Comparison of ENCODE assay signal across 27 cellular contexts in the genomic region with DNA sequence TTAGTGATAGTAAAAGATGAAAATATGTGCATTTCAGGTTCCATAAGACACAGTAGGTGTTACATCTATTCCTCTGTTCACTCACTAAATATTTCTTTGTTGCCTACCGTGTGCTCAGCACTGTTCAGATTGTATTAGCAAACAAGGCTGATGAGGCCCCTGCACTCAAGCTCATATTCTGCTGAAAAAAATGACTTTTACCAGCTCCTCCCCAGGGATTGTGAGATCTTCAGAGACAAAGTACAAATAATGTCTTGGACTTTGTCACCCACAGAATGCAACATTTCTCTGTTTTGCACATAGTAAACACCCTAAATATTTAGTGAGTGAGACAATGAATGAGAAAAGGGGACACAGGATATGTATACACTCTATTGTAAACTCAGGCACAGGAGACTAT. TPM values are rescaled to one million over a fixed set of nuclear protein-coding genes. Genes with fewer than 3 reads are reported as not detected.
"Had no signal": no experiment of that assay in that cellular context is flagged by ENCODE, and none has a peak within 500 bp of the region (broad histone marks: within the 10 kb centered on the region; RNA-seq: fewer than 3 reads in every experiment).

No MANE protein-coding gene starts in this region.

- DNase-seq: islet precursor cell; left ventricle myocardium inferior; midbrain; mucosa of descending colon; naive thymus-derived CD4-positive, alpha-beta T cell; ovary; right lobe of liver; stimulated activated CD4-positive, alpha-beta T cell treated with anti-CD3 and anti-CD28 coated beads, Interleukin-1b, Interleukin-23, amount 100 ng/mL, for 48 hours; stimulated activated CD4-positive, alpha-beta T cell treated with anti-CD3 and anti-CD28 coated beads, Interleukin-2, amount 100 ng/mL, for 48 hours; stimulated activated CD4-positive, alpha-beta T cell treated with anti-CD3 and anti-CD28 coated beads, Interleukin-4, amount 100 ng/mL, for 4 hours; stimulated activated CD8-positive, alpha-beta memory T cell treated with anti-CD3 and anti-CD28 coated beads, Interleukin-4, amount 100 ng/mL, for 48 hours; stimulated activated naive CD4-positive, alpha-beta T cell treated with Interleukin-2 at 50 U/mL for 16 hours; stomach; testis; thyroid gland; transverse colon; upper lobe of left lung had no signal

- H3K9me3 ChIP-seq: left ventricle myocardium inferior, mucosa of descending colon, ovary, right atrium auricular region, right lobe of liver, stomach, testis, thyroid gland, transverse colon, upper lobe of left lung, vagina had no signal

- H3K4me3 ChIP-seq: left ventricle myocardium inferior, lung, mucosa of descending colon, ovary, right atrium auricular region, right lobe of liver, smooth muscle cell, stomach, testis, thyroid gland, transverse colon, upper lobe of left lung, vagina had no signal

- H3K36me3 ChIP-seq: left ventricle myocardium inferior, ovary, right atrium auricular region, right lobe of liver, stomach, thyroid gland, transverse colon, upper lobe of left lung, vagina had no signal

- H3K27me3 Mint-ChIP-seq: natural killer cell treated with Interleukin-12 subunit alpha and Interleukin-12 subunit beta and Interleukin-15 and Interleukin-18, amount 100 ng/mL, for 72 hours; progenitor cell of endocrine pancreas had no signal

- ATAC-seq: mucosa of descending colon; naive thymus-derived CD4-positive, alpha-beta T cell; natural killer cell treated with Interleukin-12 subunit alpha and Interleukin-12 subunit beta and Interleukin-15 and Interleukin-18, amount 100 ng/mL, for 72 hours; right lobe of liver; stimulated activated memory B cell treated with anti-CD40 and anti-IgM and Interleukin-4, amounts not matched to agents 10 μg/mL and 1 μg/mL and 100 μg/mL, for 72 hours had no signal

- H3K36me3 Mint-ChIP-seq: naive thymus-derived CD4-positive, alpha-beta T cell; natural killer cell treated with Interleukin-12 subunit alpha and Interleukin-12 subunit beta and Interleukin-15 and Interleukin-18, amount 100 ng/mL, for 72 hours; stimulated activated memory B cell treated with anti-CD40 and anti-IgM and Interleukin-4, amounts not matched to agents 10 μg/mL and 1 μg/mL and 100 μg/mL, for 72 hours had no signal

- H3K9me3 Mint-ChIP-seq: natural killer cell treated with Interleukin-12 subunit alpha and Interleukin-12 subunit beta and Interleukin-15 and Interleukin-18, amount 100 ng/mL, for 72 hours; stimulated activated memory B cell treated with anti-CD40 and anti-IgM and Interleukin-4, amounts not matched to agents 10 μg/mL and 1 μg/mL and 100 μg/mL, for 72 hours had no signal

- H3K4me3 Mint-ChIP-seq: naive thymus-derived CD4-positive, alpha-beta T cell; natural killer cell treated with Interleukin-12 subunit alpha and Interleukin-12 subunit beta and Interleukin-15 and Interleukin-18, amount 100 ng/mL, for 72 hours; stimulated activated memory B cell treated with anti-CD40 and anti-IgM and Interleukin-4, amounts not matched to agents 10 μg/mL and 1 μg/mL and 100 μg/mL, for 72 hours had no signal

- H3K27me3 ChIP-seq: ovary, right atrium auricular region, right lobe of liver, stomach, testis, thyroid gland, transverse colon, upper lobe of left lung, vagina had no signal

- H3K27ac ChIP-seq: left ventricle myocardium inferior, ovary, right atrium auricular region, right lobe of liver, stomach, testis, thyroid gland, transverse colon, upper lobe of left lung, vagina had no signal

- H3K4me1 Mint-ChIP-seq: naive thymus-derived CD4-positive, alpha-beta T cell; stimulated activated memory B cell treated with anti-CD40 and anti-IgM and Interleukin-4, amounts not matched to agents 10 μg/mL and 1 μg/mL and 100 μg/mL, for 72 hours had no signal

- H3K4me1 ChIP-seq: left ventricle myocardium inferior, right atrium auricular region, right lobe of liver, stomach, testis, thyroid gland, transverse colon, upper lobe of left lung, vagina had no signal

- H3K27ac Mint-ChIP-seq: naive thymus-derived CD4-positive, alpha-beta T cell; natural killer cell treated with Interleukin-12 subunit alpha and Interleukin-12 subunit beta and Interleukin-15 and Interleukin-18, amount 100 ng/mL, for 72 hours; progenitor cell of endocrine pancreas; stimulated activated memory B cell treated with anti-CD40 and anti-IgM and Interleukin-4, amounts not matched to agents 10 μg/mL and 1 μg/mL and 100 μg/mL, for 72 hours had no signal

RNA-seq across cellular contexts. Expression of a gene that starts 21.9 kb away (rescaled TPM):
- total RNA-seq: naive thymus-derived CD4-positive, alpha-beta T cell; natural killer cell treated with Interleukin-12 subunit alpha and Interleukin-12 subunit beta and Interleukin-15 and Interleukin-18, amount 100 ng/mL, for 72 hours; pulmonary artery endothelial cell; renal cortical epithelial cell had no signal
- polyA plus RNA-seq: naive thymus-derived CD4-positive, alpha-beta T cell; neural cell had no signal
